In the genomic region with DNA sequence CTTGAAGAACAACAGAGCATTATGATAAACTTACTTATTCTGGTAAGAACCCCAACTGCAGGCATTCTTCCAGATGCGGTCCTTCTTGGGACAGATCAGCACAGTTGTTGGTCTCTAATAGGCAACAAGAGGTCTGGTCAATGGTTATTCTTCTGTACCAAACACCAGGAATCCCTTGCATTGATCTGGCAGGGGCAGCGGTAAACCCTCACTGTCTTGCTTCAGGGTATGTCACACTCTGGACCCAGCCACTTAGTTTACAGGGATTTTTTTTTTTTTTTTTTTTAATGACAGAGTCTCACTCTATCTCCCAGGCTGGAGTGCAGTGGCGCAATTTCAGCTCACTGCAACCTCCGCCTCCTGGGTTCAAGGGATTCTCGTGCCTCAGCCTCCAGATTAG, we compare ENCODE assay signal across 23 cellular contexts. TPM values are rescaled to one million over a fixed set of nuclear protein-coding genes. Genes with fewer than 3 reads are reported as not detected.
DNase-seq lines count a peak whose midpoint lies in the region; ATAC-seq, FAIRE-seq and TF ChIP-seq lines count a peak whose summit lies in the region.
"Had no signal": no experiment of that assay in that cellular context is flagged by ENCODE, and none has a peak within 500 bp of the region (broad histone marks: within the 10 kb centered on the region; RNA-seq: fewer than 3 reads in every experiment).

No MANE protein-coding gene starts in this region.

- H3K27me3 Mint-ChIP-seq in activated naive CD4-positive, alpha-beta T cell treated with anti-CD3 and anti-CD28 coated beads, Interleukin-2, amount 50 U/mL, for 24 hours: no peaks in the 10 kb centered on the region
- H3K27me3 Mint-ChIP-seq: activated CD4-positive, alpha-beta T cell treated with anti-CD3 and anti-CD28 coated beads, Interleukin-2, amount 10 ng/mL, durations not matched to agents 24 days and 14 days had no signal

- peaks cover 17% of the 10 kb centered on the region for H4K20me1 ChIP-seq in K562 (replicated peaks; ENCODE audit: control insufficient read depth, insufficient read depth, low read length)

- H3K4me2 ChIP-seq in K562 (ENCODE audit: insufficient read depth, low read length): no peak overlapping the region

- POLR2A ChIA-PET in K562 (lab: Yijun Ruan, JAX): interaction anchor here (0.7 to 1.4 kb wide), 2 partner anchors 11 to 561 kb away, joined by 3 to 4 read pairs; no protein-coding TSS in a partner anchor
- POLR2A ChIA-PET in GM10248 (lab: Yijun Ruan, JAX): no interaction called here

- peak overlapping the region; percentile 92 for H3K4me3 Mint-ChIP-seq in activated naive CD4-positive, alpha-beta T cell treated with anti-CD3 and anti-CD28 coated beads, Interleukin-2, amount 50 U/mL, for 24 hours

- peaks cover 37% of the 10 kb centered on the region for H3K79me2 ChIP-seq in K562 (ENCODE audit: control insufficient read depth, insufficient read depth, low read length)

- TF ChIP-seq RAD21 in K562 (CRISPR knock-in tag; conservative IDR thresholded peaks at IDR 0.05 in 1 of 2, IDR thresholded peaks at IDR 0.05 in 1 of 2): no peak

- H3K9me1 ChIP-seq in K562 (ENCODE audit: control insufficient read depth, insufficient read depth, low read length): no peaks in the 10 kb centered on the region

- intact Hi-C loops in K562 (cut with micrococcal nuclease): loop anchor here (2.0 kb wide), 1 partner anchor 59 kb away; a partner anchor contains a TSS
- intact Hi-C loops in gastrocnemius medialis (cut with DNase I; ENCODE audit: low total_unique reads): no loop called here

- no peak overlapping the region for H3K27ac Mint-ChIP-seq in activated naive CD4-positive, alpha-beta T cell treated with anti-CD3 and anti-CD28 coated beads, Interleukin-2, amount 50 U/mL, for 24 hours
- H3K27ac Mint-ChIP-seq: dendritic cell treated with granulocyte-macrophage colony-stimulating factor and Interleukin-4, amounts not matched to agents 40 ng/mL and 50 ng/mL, for 4 days; H9 had no signal

- peak; percentile 23 for FAIRE-seq in K562 (lab: Jason Lieb, UNC)
- FAIRE-seq: A549, D721Med had no signal

- TF ChIP-seq POLR2A in K562 (conservative IDR thresholded peaks at IDR 0.05): no peak
- no peak for TF ChIP-seq POLR2A in gastrocnemius medialis (IDR thresholded peaks at IDR 0.05)

- H3K9me3 ChIP-seq in K562 (replicated peaks; ENCODE audit: control insufficient read depth, insufficient read depth, low read depth, low read length): no peaks in the 10 kb centered on the region
- H3K9me3 ChIP-seq in gastrocnemius medialis: no peaks in the 10 kb centered on the region
- H3K9me3 ChIP-seq: A549, BLaER1 had no signal

- no peak overlapping the region for H3K4me3 ChIP-seq in K562
- no peak overlapping the region for H3K4me3 ChIP-seq in gastrocnemius medialis
- H3K4me3 ChIP-seq: BLaER1 had no signal

- H3K36me3 ChIP-seq in K562 (ENCODE audit: control insufficient read depth, insufficient read depth, low read length) (peaks cover 25% of the 10 kb centered on the region), gastrocnemius medialis (no peaks in the 10 kb centered on the region)

- WGBS in K562 (ENCODE audit: insufficient coverage, low coverage, missing lambda C conversion rate): 87% methylated on average over 4 of the region's 5 CpGs

- no peak overlapping the region for H3K9ac ChIP-seq in K562 (ENCODE audit: insufficient read depth in 1 of 2, low read depth in 2 of 2, low read length in 2 of 2)
- H3K9ac ChIP-seq: BLaER1 had no signal

- TF ChIP-seq CTCF in K562 (IDR thresholded peaks at IDR 0.05 in 2 of 3, conservative IDR thresholded peaks at IDR 0.05 in 1 of 3; ENCODE audit: insufficient read depth in 2 of 3, low read depth in 1 of 3, low read length in 3 of 3) (no peak), gastrocnemius medialis (IDR thresholded peaks at IDR 0.05 in 4 of 5, conservative IDR thresholded peaks at IDR 0.05 in 1 of 5) (no peak), GM10248 (IDR thresholded peaks at IDR 0.05; ENCODE audit: control extremely low read depth, extremely low read depth, low read depth, missing control alignments) (no peak)

- ATAC-seq in K562: no peak
- no peak for ATAC-seq in gastrocnemius medialis
- ATAC-seq: A549 had no signal

- H3K27me3 ChIP-seq in K562 (ENCODE audit: control insufficient read depth in 2 of 2, insufficient read depth in 2 of 2, low read length in 2 of 2) (no peaks in the 10 kb centered on the region), gastrocnemius medialis (no peaks in the 10 kb centered on the region)
- H3K27me3 ChIP-seq: BLaER1 had no signal

- DNase-seq in activated naive CD4-positive, alpha-beta T cell treated with anti-CD3 and anti-CD28 coated beads, Interleukin-2, amount 50 U/mL, for 16 hours: no peak
- DNase-seq in K562 (ENCODE audit: extremely low read depth in 1 of 4, low spot score in 3 of 4) (peak in 1 of 4 experiments; percentile 10), gastrocnemius medialis (no peak), T1000 (lab: John Stamatoyannopoulos, UW) (no peak), GM10248 (ENCODE audit: extremely low spot score) (no peak)
- DNase-seq: activated CD4-positive, alpha-beta T cell treated with anti-CD3 and anti-CD28 coated beads, Interleukin-2, amount 10 ng/mL, durations not matched to agents 24 days and 14 days; activated effector memory CD4-positive, alpha-beta T cell treated with anti-CD3 and anti-CD28 coated beads, Interleukin-2, amount 50 U/mL, for 16 hours; amygdala; H9; KBM-7; left ventricle myocardium superior; MV-4-11; NCI-H187 treated with DMSO at 0.1 percent for 48 hours; NCI-H2227 treated with DMSO at 0.1 percent for 48 hours; NCI-H774; occipital lobe; retina; SIG-M5 had no signal

- peaks cover 18 to 35% of the 10 kb centered on the region in 2 experiments for H3K4me1 ChIP-seq in K562 (replicated peaks in 1 of 2; ENCODE audit: control insufficient read depth in 2 of 2, insufficient read depth in 2 of 2, low read length in 2 of 2)
- H3K4me1 ChIP-seq in gastrocnemius medialis: peaks cover 37 to 44% of the 10 kb centered on the region in 2 donors

- H3K4me1 Mint-ChIP-seq in activated naive CD4-positive, alpha-beta T cell treated with anti-CD3 and anti-CD28 coated beads, Interleukin-2, amount 50 U/mL, for 24 hours: peaks cover 26% of the 10 kb centered on the region

- TF ChIP-seq EP300 in K562 (IDR thresholded peaks at IDR 0.05; ENCODE audit: low read length): no peak

- CTCF ChIA-PET in K562 (lab: Yijun Ruan, JAX; ENCODE audit: low intra/inter-chr PET ratio): no interaction called here
- CTCF ChIA-PET in GM10248 (lab: Yijun Ruan, JAX): no interaction called here

- H3K9me3 Mint-ChIP-seq in activated naive CD4-positive, alpha-beta T cell treated with anti-CD3 and anti-CD28 coated beads, Interleukin-2, amount 50 U/mL, for 24 hours: no peaks in the 10 kb centered on the region
- H3K9me3 Mint-ChIP-seq: activated CD4-positive, alpha-beta T cell treated with anti-CD3 and anti-CD28 coated beads, Interleukin-2, amount 10 ng/mL, durations not matched to agents 24 days and 14 days; dendritic cell treated with granulocyte-macrophage colony-stimulating factor and Interleukin-4, amounts not matched to agents 40 ng/mL and 50 ng/mL, for 4 days had no signal

- no peak overlapping the region; the same call in 1 of the 2 replicates for H2AFZ ChIP-seq in K562 (ENCODE audit: low read depth, low read length)

- BruUV-seq in K562 (replicated peaks; lab: Mats Ljungman, UMichigan): no TSS peak

- H3K27ac ChIP-seq in K562 (ENCODE audit: extremely low read depth, low read depth, low read length): no peak overlapping the region
- peak overlapping the region; percentile 68 to 91 (median 87) for H3K27ac ChIP-seq in gastrocnemius medialis
- H3K27ac ChIP-seq: BLaER1 had no signal

- in situ Hi-C loops in K562 (cut with MboI) (no loop called here), gastrocnemius medialis (cut with MboI; ENCODE audit: low sequenced_read_pairs in 4 of 4) (no loop called here)

- H3K36me3 Mint-ChIP-seq in activated naive CD4-positive, alpha-beta T cell treated with anti-CD3 and anti-CD28 coated beads, Interleukin-2, amount 50 U/mL, for 24 hours: no peaks in the 10 kb centered on the region

RNA-seq across cellular contexts. Expression of a gene that starts 1.3 kb away (rescaled TPM):
- total RNA-seq in K562 (2011; cell fraction: chromatin; rRNA removed; ENCODE audit: low replicate concordance): 296 and 489 TPM in 2 replicates
- total RNA-seq in K562 (2011; cell fraction: nucleolus; rRNA removed): 300 and 332 TPM in 2 replicates
- 230 and 273 TPM in 2 replicates for total RNA-seq in K562 (2011; cell fraction: nucleoplasm; rRNA removed)
- total RNA-seq in K562 (2014; rRNA removed): 33.6 and 53.1 TPM in 2 replicates
- total RNA-seq in K562 (2014; rRNA removed; fragmentation: Illumina TruSeq; extraction: Trizol): 15.2 and 18.0 TPM in 2 replicates
- total RNA-seq in K562 (2015; rRNA removed; fragmentation: Illumina TruSeq; extraction: Trizol): 31.7 and 37.3 TPM in 2 replicates
- 58.7 and 59.4 TPM in 2 replicates for total RNA-seq in K562 (2021)
- 51.5 and 73.5 TPM in 2 replicates for polyA plus RNA-seq in K562 (2011; rRNA removed)
- 30.7 and 38.5 TPM in 2 replicates for polyA plus RNA-seq in K562 (2011; cell fraction: cytosol; rRNA removed)
- 492 and 661 TPM in 2 replicates for polyA plus RNA-seq in K562 (2011; cell fraction: nucleus; rRNA removed)
- polyA plus RNA-seq in K562 (2012): 52.7 and 87.6 TPM in 2 replicates
- polyA plus RNA-seq in K562 (2014; fragmentation: Illumina TruSeq; extraction: Trizol): 44.1 and 45.0 TPM in 2 replicates
- 1 to 10 TPM; 4.4 to 5.0 TPM for polyA plus RNA-seq in K562 (2014; fragmentation: Nextera tagmentation; extraction: Ambion mirVana)
- 73.4 and 76.4 TPM in 2 replicates for polyA plus RNA-seq in K562 (2014; rRNA removed)
- 11.0 and 15.0 TPM in 2 replicates for polyA minus RNA-seq in K562 (2011; rRNA and poly(A)+ RNA removed)
- polyA minus RNA-seq in K562 (2011; cell fraction: cytosol; rRNA and poly(A)+ RNA removed): 10.5 and 24.3 TPM in 2 replicates
- 47.3 and 51.4 TPM in 2 replicates for polyA minus RNA-seq in K562 (2011; cell fraction: nucleus; rRNA and poly(A)+ RNA removed)
- total RNA-seq in gastrocnemius medialis: 10 to 100 TPM; 13.2 to 21.3 (median 16.6) TPM

RNA-seq across cellular contexts. Expression of a gene that starts 36.3 kb away (rescaled TPM):
- 151 and 356 TPM in 2 replicates for total RNA-seq in K562 (2011; cell fraction: chromatin; rRNA removed; ENCODE audit: low replicate concordance)
- total RNA-seq in K562 (2011; cell fraction: nucleolus; rRNA removed): 455 and 495 TPM in 2 replicates
- total RNA-seq in K562 (2011; cell fraction: nucleoplasm; rRNA removed): 410 and 412 TPM in 2 replicates
- total RNA-seq in K562 (2014; rRNA removed) (90.0 and 98.0 TPM in 2 replicates), K562 (2014; rRNA removed; fragmentation: Illumina TruSeq; extraction: Trizol) (57.1 and 65.9 TPM in 2 replicates), K562 (2015; rRNA removed; fragmentation: Illumina TruSeq; extraction: Trizol) (72.8 and 73.5 TPM in 2 replicates), K562 (2021) (147 and 173 TPM in 2 replicates), gastrocnemius medialis (10 to 100 TPM; 24.3 to 67.2 (median 37.3) TPM)
- polyA plus RNA-seq in K562 (2011; rRNA removed) (301 and 375 TPM in 2 replicates), K562 (2014; fragmentation: Illumina TruSeq; extraction: Trizol) (144 and 168 TPM in 2 replicates), K562 (2014; fragmentation: Nextera tagmentation; extraction: Ambion mirVana) (10 to 100 TPM; 43.7 to 53.2 TPM), K562 (2014; rRNA removed) (213 and 235 TPM in 2 replicates)
- 280 and 325 TPM in 2 replicates for polyA plus RNA-seq in K562 (2011; cell fraction: cytosol; rRNA removed)
- 112 and 139 TPM in 2 replicates for polyA plus RNA-seq in K562 (2011; cell fraction: nucleus; rRNA removed)
- polyA plus RNA-seq in K562 (2012): 181 and 366 TPM in 2 replicates
- polyA minus RNA-seq in K562 (2011; rRNA and poly(A)+ RNA removed): 208 and 226 TPM in 2 replicates
- 75.1 and 101 TPM in 2 replicates for polyA minus RNA-seq in K562 (2011; cell fraction: cytosol; rRNA and poly(A)+ RNA removed)
- 40.4 and 90.7 TPM in 2 replicates for polyA minus RNA-seq in K562 (2011; cell fraction: nucleus; rRNA and poly(A)+ RNA removed)

RNA-seq across cellular contexts. Expression of a gene that starts 38.9 kb away (rescaled TPM):
- 156 and 392 TPM in 2 replicates for total RNA-seq in K562 (2011; cell fraction: chromatin; rRNA removed; ENCODE audit: low replicate concordance)
- total RNA-seq in K562 (2011; cell fraction: nucleolus; rRNA removed): 235 and 242 TPM in 2 replicates
- total RNA-seq in K562 (2011; cell fraction: nucleoplasm; rRNA removed): 123 and 170 TPM in 2 replicates
- total RNA-seq in K562 (2014; rRNA removed) (284 and 396 TPM in 2 replicates), K562 (2014; rRNA removed; fragmentation: Illumina TruSeq; extraction: Trizol) (41.4 and 53.7 TPM in 2 replicates), K562 (2015; rRNA removed; fragmentation: Illumina TruSeq; extraction: Trizol) (97.1 and 116 TPM in 2 replicates), K562 (2021) (164 and 167 TPM in 2 replicates), gastrocnemius medialis (100 to 1,000 TPM in 1 of 4 donors, 10 to 100 TPM in 3; 47.1 to 105 (median 62.3) TPM)
- polyA plus RNA-seq in K562 (2011; rRNA removed) (138 and 148 TPM in 2 replicates), K562 (2014; fragmentation: Illumina TruSeq; extraction: Trizol) (94.9 and 113 TPM in 2 replicates), K562 (2014; fragmentation: Nextera tagmentation; extraction: Ambion mirVana) (10 to 100 TPM; 38.2 to 60.1 TPM), K562 (2014; rRNA removed) (234 and 236 TPM in 2 replicates)
- 199 and 327 TPM in 2 replicates for polyA plus RNA-seq in K562 (2011; cell fraction: cytosol; rRNA removed)
- 545 and 753 TPM in 2 replicates for polyA plus RNA-seq in K562 (2011; cell fraction: nucleus; rRNA removed)
- polyA plus RNA-seq in K562 (2012): 166 and 178 TPM in 2 replicates
- polyA minus RNA-seq in K562 (2011; rRNA and poly(A)+ RNA removed): 143 and 154 TPM in 2 replicates
- 157 and 376 TPM in 2 replicates for polyA minus RNA-seq in K562 (2011; cell fraction: cytosol; rRNA and poly(A)+ RNA removed)
- 191 and 218 TPM in 2 replicates for polyA minus RNA-seq in K562 (2011; cell fraction: nucleus; rRNA and poly(A)+ RNA removed)

RNA-seq across cellular contexts. Expression of a gene that starts 44.3 kb away (rescaled TPM):
- 14.2 and 45.7 TPM in 2 replicates for total RNA-seq in K562 (2011; cell fraction: chromatin; rRNA removed; ENCODE audit: low replicate concordance)
- total RNA-seq in K562 (2011; cell fraction: nucleolus; rRNA removed): 39.6 and 42.7 TPM in 2 replicates
- 25.6 and 30.6 TPM in 2 replicates for total RNA-seq in K562 (2011; cell fraction: nucleoplasm; rRNA removed)
- 15.1 and 18.2 TPM in 2 replicates for total RNA-seq in K562 (2014; rRNA removed)
- total RNA-seq in K562 (2014; rRNA removed; fragmentation: Illumina TruSeq; extraction: Trizol): 2.3 and 4.6 TPM in 2 replicates
- 9.1 and 9.7 TPM in 2 replicates for total RNA-seq in K562 (2015; rRNA removed; fragmentation: Illumina TruSeq; extraction: Trizol)
- 17.7 and 18.3 TPM in 2 replicates for total RNA-seq in K562 (2021)
- polyA plus RNA-seq in K562 (2011; rRNA removed): 9.5 and 11.4 TPM in 2 replicates
- 12.4 and 32.8 TPM in 2 replicates for polyA plus RNA-seq in K562 (2011; cell fraction: cytosol; rRNA removed)
- polyA plus RNA-seq in K562 (2011; cell fraction: nucleus; rRNA removed): 18.8 and 34.8 TPM in 2 replicates
- polyA plus RNA-seq in K562 (2012): 11.7 and 19.4 TPM in 2 replicates
- polyA plus RNA-seq in K562 (2014; fragmentation: Illumina TruSeq; extraction: Trizol): 8.8 and 14.6 TPM in 2 replicates
- polyA plus RNA-seq in K562 (2014; fragmentation: Nextera tagmentation; extraction: Ambion mirVana): under 1 TPM; 0.34 to 0.88 TPM
- 15.0 and 16.6 TPM in 2 replicates for polyA plus RNA-seq in K562 (2014; rRNA removed)
- 3.1 and 5.6 TPM in 2 replicates for polyA minus RNA-seq in K562 (2011; rRNA and poly(A)+ RNA removed)
- 7.4 and 7.8 TPM in 2 replicates for polyA minus RNA-seq in K562 (2011; cell fraction: cytosol; rRNA and poly(A)+ RNA removed)
- 12.8 and 18.5 TPM in 2 replicates for polyA minus RNA-seq in K562 (2011; cell fraction: nucleus; rRNA and poly(A)+ RNA removed)
- total RNA-seq in gastrocnemius medialis: 10 to 100 TPM; 11.9 to 24.8 (median 16.2) TPM

RNA-seq across cellular contexts. Expression of a gene that starts 46.0 kb away (rescaled TPM):
- 31.3 and 80.0 TPM in 2 replicates for total RNA-seq in K562 (2011; cell fraction: chromatin; rRNA removed; ENCODE audit: low replicate concordance)
- total RNA-seq in K562 (2011; cell fraction: nucleolus; rRNA removed): 40.8 and 45.7 TPM in 2 replicates
- total RNA-seq in K562 (2011; cell fraction: nucleoplasm; rRNA removed): 31.9 and 45.3 TPM in 2 replicates
- total RNA-seq in K562 (2014; rRNA removed) (9.2 and 11.0 TPM in 2 replicates), K562 (2014; rRNA removed; fragmentation: Illumina TruSeq; extraction: Trizol) (2.0 TPM in 2 replicates), K562 (2015; rRNA removed; fragmentation: Illumina TruSeq; extraction: Trizol) (5.9 and 7.2 TPM in 2 replicates), K562 (2021) (15.7 and 21.1 TPM in 2 replicates), gastrocnemius medialis (1 to 10 TPM; 2.1 to 5.1 (median 2.9) TPM)
- polyA plus RNA-seq in K562 (2011; rRNA removed) (8.0 and 16.1 TPM in 2 replicates), K562 (2014; fragmentation: Illumina TruSeq; extraction: Trizol) (10.1 and 12.5 TPM in 2 replicates), K562 (2014; fragmentation: Nextera tagmentation; extraction: Ambion mirVana) (1 to 10 TPM; 1.3 to 1.7 TPM), K562 (2014; rRNA removed) (16.9 and 23.0 TPM in 2 replicates)
- polyA plus RNA-seq in K562 (2011; cell fraction: cytosol; rRNA removed): 15.1 and 21.5 TPM in 2 replicates
- polyA plus RNA-seq in K562 (2011; cell fraction: nucleus; rRNA removed): 70.3 and 111 TPM in 2 replicates
- 14.5 and 23.5 TPM in 2 replicates for polyA plus RNA-seq in K562 (2012)
- 3.9 and 4.1 TPM in 2 replicates for polyA minus RNA-seq in K562 (2011; rRNA and poly(A)+ RNA removed)
- polyA minus RNA-seq in K562 (2011; cell fraction: cytosol; rRNA and poly(A)+ RNA removed): 7.4 and 11.9 TPM in 2 replicates
- 18.3 and 19.9 TPM in 2 replicates for polyA minus RNA-seq in K562 (2011; cell fraction: nucleus; rRNA and poly(A)+ RNA removed)
